Comparison of ENCODE assay signal across 8 cellular contexts in genomic region chr2:231714639-231715498, GRCh38. TPM values are rescaled to one million over a fixed set of nuclear protein-coding genes. Genes with fewer than 3 reads are reported as not detected.
A peak's percentile ranks its signal among the peaks of the same experiment; 100 is the strongest.
DNase-seq lines count a peak whose midpoint lies in the region; ATAC-seq and TF ChIP-seq lines count a peak whose summit lies in the region.

No MANE protein-coding gene starts in this region.

- intact Hi-C loops in activated CD4-positive, alpha-beta T cell treated with anti-CD3 and anti-CD28 coated beads, Interleukin-2, amount 10 ng/mL, durations not matched to agents 24 days and 14 days (cut with micrococcal nuclease) = loop anchor here (1.0 to 2.0 kb wide), 6 partner anchors 28 to 152 kb away; partner anchors contain the start of gene PDE6D
- intact Hi-C loops in dorsolateral prefrontal cortex (cut with DNase I) = loop anchor here (1.0 to 10.0 kb wide), 5 partner anchors 38 to 200 kb away; partner anchors contain the start of gene PDE6D (in 1 of the 2)

- no peak overlapping the region for H3K4me3 ChIP-seq in dorsolateral prefrontal cortex
- H3K4me3 ChIP-seq in mesendoderm (ENCODE audit: low read length) = no peak overlapping the region

- H2BK15ac ChIP-seq in mesendoderm (replicated peaks; ENCODE audit: low read depth) = no peak overlapping the region

- H4K8ac ChIP-seq in mesendoderm (ENCODE audit: low read depth, low read length) = no peak overlapping the region

- H3K18ac ChIP-seq in mesendoderm (ENCODE audit: low read length) = no peak overlapping the region

- peaks cover 7% of the 10 kb centered on the region for H3K79me1 ChIP-seq in mesendoderm (ENCODE audit: low read length)

- H3K4me3 Mint-ChIP-seq in activated CD4-positive, alpha-beta T cell treated with anti-CD3 and anti-CD28 coated beads, Interleukin-2, amount 10 ng/mL, durations not matched to agents 24 days and 14 days = no peak overlapping the region

- no peak overlapping the region for H4K5ac ChIP-seq in mesendoderm (ENCODE audit: low read length)

- no peak overlapping the region for H3K4me2 ChIP-seq in mesendoderm (ENCODE audit: low read length)

- H3K36me3 Mint-ChIP-seq in activated CD4-positive, alpha-beta T cell treated with anti-CD3 and anti-CD28 coated beads, Interleukin-2, amount 10 ng/mL, durations not matched to agents 24 days and 14 days (ENCODE audit: low read depth) = peaks cover 35% of the 10 kb centered on the region

- peak overlapping the region; percentile 95 for H3K27ac Mint-ChIP-seq in activated CD4-positive, alpha-beta T cell treated with anti-CD3 and anti-CD28 coated beads, Interleukin-2, amount 10 ng/mL, durations not matched to agents 24 days and 14 days

- H3K27me3 ChIP-seq in dorsolateral prefrontal cortex (no peaks in the 10 kb centered on the region), mesendoderm (ENCODE audit: insufficient read depth, low read length, poor library complexity) (no peaks in the 10 kb centered on the region)

- DNase-seq in AG09319 (ENCODE audit: extremely low read depth, low read depth) = no peak
- peak; percentile 73 for DNase-seq in NCI-H345 (lab: John Stamatoyannopoulos, UW)
- peak; percentile 94 for DNase-seq in activated CD4-positive, alpha-beta T cell treated with anti-CD3 and anti-CD28 coated beads, Interleukin-2, amount 10 ng/mL, durations not matched to agents 24 days and 14 days
- DNase-seq in dorsolateral prefrontal cortex = peak in 8 of 10 donors; percentile 64 to 82 (median 74)
- peak; percentile 96 for DNase-seq in mesendoderm
- peak; percentile 62 to 80 for DNase-seq in stimulated activated CD8-positive, alpha-beta memory T cell treated with anti-CD3 and anti-CD28 coated beads, Interleukin-4, amount 100 ng/mL, for 4 hours (ENCODE audit: low read depth in 2 of 2, low spot score in 1 of 2)

- TF ChIP-seq CTCF in AG09319 (IDR thresholded peaks at IDR 0.05; ENCODE audit: low read depth, low read length) (peak; percentile 79), dorsolateral prefrontal cortex (IDR thresholded peaks at IDR 0.05 in 54 of 56, conservative IDR thresholded peaks at IDR 0.05 in 2 of 56; ENCODE audit: low read depth in 1 of 56, partially characterized antibody in 56 of 56) (peak; percentile 87 to 99 (median 95))

- peak overlapping the region; percentile 15 for H3K9ac ChIP-seq in mesendoderm (ENCODE audit: low read length)

- peaks cover 21% of the 10 kb centered on the region for H3K36me3 ChIP-seq in mesendoderm (ENCODE audit: control insufficient read depth, insufficient read depth, low read length)

- peak overlapping the region; percentile 1 for H3K23ac ChIP-seq in mesendoderm (ENCODE audit: low read length)

- peak overlapping the region; percentile 68 for H3K56ac ChIP-seq in mesendoderm (ENCODE audit: low read length)

- no peak overlapping the region for H2BK5ac ChIP-seq in mesendoderm (ENCODE audit: low read length)

- H3K9me3 Mint-ChIP-seq in activated CD4-positive, alpha-beta T cell treated with anti-CD3 and anti-CD28 coated beads, Interleukin-2, amount 10 ng/mL, durations not matched to agents 24 days and 14 days = no peaks in the 10 kb centered on the region

- H3K4me1 ChIP-seq in mesendoderm (ENCODE audit: control insufficient read depth, low read depth, low read length) = peaks cover 7% of the 10 kb centered on the region

- H3K4ac ChIP-seq in mesendoderm (ENCODE audit: low read depth, low read length) = no peak overlapping the region

- H3K27me3 Mint-ChIP-seq in activated CD4-positive, alpha-beta T cell treated with anti-CD3 and anti-CD28 coated beads, Interleukin-2, amount 10 ng/mL, durations not matched to agents 24 days and 14 days = no peaks in the 10 kb centered on the region

- peaks cover 22% of the 10 kb centered on the region for H3K4me1 Mint-ChIP-seq in activated CD4-positive, alpha-beta T cell treated with anti-CD3 and anti-CD28 coated beads, Interleukin-2, amount 10 ng/mL, durations not matched to agents 24 days and 14 days

- H2BK120ac ChIP-seq in mesendoderm (ENCODE audit: low read depth, low read length) = no peak overlapping the region

- no CpG with 5 or more reads among the region's 17 CpGs for WGBS in mesendoderm (ENCODE audit: extremely low coverage, insufficient coverage, low lambda C conversion rate)

- peaks cover 30% of the 10 kb centered on the region for H3K79me2 ChIP-seq in mesendoderm (ENCODE audit: control insufficient read depth, insufficient read depth, low read length)

- ATAC-seq in GM19438 (IDR thresholded peaks at IDR 0.05; ENCODE audit: low read depth, unreplicated experiment) = peak; percentile 28
- ATAC-seq in HG03457 (IDR thresholded peaks at IDR 0.05; ENCODE audit: unreplicated experiment) = no peak

- no peak overlapping the region for H2AK5ac ChIP-seq in mesendoderm (ENCODE audit: low read length)

- peak overlapping the region in 55 of 59 donors; percentile 29 to 100 (median 73) for H3K27ac ChIP-seq in dorsolateral prefrontal cortex
- peak overlapping the region; percentile 2 for H3K27ac ChIP-seq in mesendoderm (ENCODE audit: low read depth, low read length)

RNA-seq across cellular contexts. Expression of gene PTMA, which starts 6.5 kb away (rescaled TPM):
- total RNA-seq in activated CD4-positive, alpha-beta T cell treated with anti-CD3 and anti-CD28 coated beads, Interleukin-2, amount 10 ng/mL, durations not matched to agents 24 days and 14 days = 2,376 and 2,379 TPM in 2 replicates
- total RNA-seq in dorsolateral prefrontal cortex = 1,000 to 10,000 TPM in 1 of 120 experiments, 100 to 1,000 TPM in 119; 326 to 1,103 (median 509) TPM
- 4,557 TPM for polyA plus RNA-seq in mesendoderm (2013, experiment 1 of 2)
- 4,676 TPM for polyA plus RNA-seq in mesendoderm (2013, experiment 2 of 2)
